Comparison of ENCODE assay signal across 18 cellular contexts in the genomic region with DNA sequence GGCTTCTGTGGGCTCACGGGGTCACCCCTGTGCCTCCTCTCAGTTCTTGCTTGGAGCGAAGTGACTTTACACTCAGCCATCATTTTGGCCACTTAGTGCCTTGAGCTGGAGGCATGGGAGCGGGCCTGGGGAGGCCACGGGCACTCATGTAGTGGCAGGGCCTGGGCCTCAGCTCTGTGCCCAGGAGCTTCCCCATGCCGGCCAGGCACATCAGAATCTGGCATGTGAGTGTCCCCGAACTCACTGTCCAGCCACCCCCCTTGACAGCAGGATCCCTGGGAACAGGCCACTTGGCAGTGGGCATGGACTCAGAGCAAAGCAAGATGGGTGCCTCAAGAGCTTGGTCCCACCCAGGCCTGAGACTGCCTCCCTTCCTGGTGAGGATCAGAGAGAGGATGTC. TPM values are rescaled to one million over a fixed set of nuclear protein-coding genes. Genes with fewer than 3 reads are reported as not detected.
DNase-seq lines count a peak whose midpoint lies in the region; ATAC-seq, FAIRE-seq and TF ChIP-seq lines count a peak whose summit lies in the region.
"Had no signal": no experiment of that assay in that cellular context is flagged by ENCODE, and none has a peak within 500 bp of the region (broad histone marks: within the 10 kb centered on the region; RNA-seq: fewer than 3 reads in every experiment).

No MANE protein-coding gene starts in this region.

- dilution Hi-C loops in IMR-90 (cut with HindIII; ENCODE audit: low sequenced_read_pairs, unreplicated experiment): no loop called here

- no peak overlapping the region for H3K4ac ChIP-seq in IMR-90 (ENCODE audit: low read depth, low read length)
- H3K4ac ChIP-seq in neuronal stem cell (ENCODE audit: low read length): no peak overlapping the region

- no peaks in the 10 kb centered on the region for H3K9me3 ChIP-seq in BLaER1
- no peaks in the 10 kb centered on the region for H3K9me3 ChIP-seq in IMR-90 (ENCODE audit: control insufficient read depth, insufficient read depth, low read length)
- H3K9me3 ChIP-seq in K562 (replicated peaks; ENCODE audit: control insufficient read depth, insufficient read depth, low read depth, low read length): no peaks in the 10 kb centered on the region
- H3K9me3 ChIP-seq in neuronal stem cell (replicated peaks in 1 of 2; ENCODE audit: control insufficient read depth in 2 of 2, insufficient read depth in 1 of 2, low read depth in 1 of 2, low read length in 2 of 2): peaks cover 0 to 2% of the 10 kb centered on the region in 2 donors
- H3K9me3 ChIP-seq: Caco-2, HAP-1 had no signal

- H3K36me3 ChIP-seq in BLaER1: peaks cover 47% of the 10 kb centered on the region
- H3K36me3 ChIP-seq in IMR-90 (ENCODE audit: control insufficient read depth, insufficient read depth, low read length): peaks cover 44% of the 10 kb centered on the region
- peaks cover 82% of the 10 kb centered on the region; the same call in 2 of the 3 replicates for H3K36me3 ChIP-seq in K562 (ENCODE audit: control insufficient read depth, insufficient read depth, low read length)
- peaks cover 22 to 66% of the 10 kb centered on the region in 2 donors for H3K36me3 ChIP-seq in neuronal stem cell (replicated peaks in 1 of 2; ENCODE audit: control insufficient read depth in 2 of 2, insufficient read depth in 2 of 2, low read length in 2 of 2)

- no peak for TF ChIP-seq RAD21 in IMR-90 (IDR thresholded peaks at IDR 0.05; ENCODE audit: low read length)
- TF ChIP-seq RAD21 in K562 (CRISPR knock-in tag; conservative IDR thresholded peaks at IDR 0.05 in 1 of 2, IDR thresholded peaks at IDR 0.05 in 1 of 2): no peak

- H2AK9ac ChIP-seq in IMR-90 (replicated peaks; ENCODE audit: low read depth, low read length, poor library complexity): no peak overlapping the region

- no peak overlapping the region for H2BK20ac ChIP-seq in IMR-90 (ENCODE audit: low read depth, low read length)

- H4K91ac ChIP-seq in IMR-90 (ENCODE audit: insufficient read depth, low read depth, low read length) (no peak overlapping the region), neuronal stem cell (ENCODE audit: low read depth, low read length, poor library complexity) (no peak overlapping the region)

- no peak for TF ChIP-seq EP300 in K562 (IDR thresholded peaks at IDR 0.05; ENCODE audit: low read length)

- H3K9ac ChIP-seq in BLaER1 (peak overlapping the region; percentile 43; the same call in 1 of the 2 replicates), IMR-90 (ENCODE audit: low read depth, low read length) (no peak overlapping the region), K562 (ENCODE audit: insufficient read depth in 1 of 2, low read depth in 2 of 2, low read length in 2 of 2) (0 out of 4 replicates have a peak overlapping the region, but pooled peaks of 1 of the 2 experiments have one; percentile 5), neuronal stem cell (ENCODE audit: low read depth, low read length, poor library complexity) (no peak overlapping the region)
- H3K9ac ChIP-seq: KMS-11 had no signal

- no peaks in the 10 kb centered on the region for H4K20me1 ChIP-seq in BLaER1
- no peaks in the 10 kb centered on the region for H4K20me1 ChIP-seq in IMR-90 (ENCODE audit: insufficient read depth, low read length)
- no peaks in the 10 kb centered on the region for H4K20me1 ChIP-seq in K562 (replicated peaks; ENCODE audit: control insufficient read depth, insufficient read depth, low read length)

- ATAC-seq in IMR-90 (ENCODE audit: low read depth) (no peak), K562 (no peak)
- ATAC-seq: HepG2 had no signal

- POLR2A ChIA-PET in IMR-90 (lab: Charles Lee; ENCODE audit: unreplicated experiment): no interaction called here
- POLR2A ChIA-PET in K562 (lab: Yijun Ruan, JAX): interaction anchor here (0.9 kb wide), 1 partner anchor 26 kb away, joined by 3 read pairs; no protein-coding TSS in a partner anchor
- POLR2A ChIA-PET in GM10248 (lab: Yijun Ruan, JAX): no interaction called here

- H3K18ac ChIP-seq in IMR-90 (ENCODE audit: low read depth, low read length) (no peak overlapping the region), neuronal stem cell (ENCODE audit: low read length) (no peak overlapping the region)

- H3K79me2 ChIP-seq in K562 (ENCODE audit: control insufficient read depth, insufficient read depth, low read length): no peaks in the 10 kb centered on the region

- H4K8ac ChIP-seq in IMR-90 (ENCODE audit: low read depth in 2 of 2, low read length in 2 of 2) (no peak overlapping the region), neuronal stem cell (ENCODE audit: low read depth, low read length) (no peak overlapping the region)

- intact Hi-C loops in IMR-90 (cut with micrococcal nuclease): no loop called here
- intact Hi-C loops in K562 (cut with micrococcal nuclease): no loop called here

- H4K5ac ChIP-seq in IMR-90 (ENCODE audit: low read depth, low read length): no peak overlapping the region

- no peak overlapping the region for H2AK5ac ChIP-seq in IMR-90 (ENCODE audit: low read depth, low read length)
- H2AK5ac ChIP-seq in neuronal stem cell (ENCODE audit: low read depth, low read length): no peak overlapping the region

- H3K4me2 ChIP-seq in BLaER1 (peak overlapping the region; percentile 91), IMR-90 (ENCODE audit: low read depth, low read length) (no peak overlapping the region), K562 (ENCODE audit: insufficient read depth, low read length) (no peak overlapping the region), neuronal stem cell (ENCODE audit: insufficient read depth, low read length, poor library complexity, severe bottlenecking) (no peak overlapping the region)
- H3K4me2 ChIP-seq: KMS-11 had no signal

- H3K27ac ChIP-seq in BLaER1 (peak overlapping the region; percentile 77), IMR-90 (ENCODE audit: insufficient read depth, low read length) (no peak overlapping the region), K562 (ENCODE audit: extremely low read depth, low read depth, low read length) (no peak overlapping the region), neuronal stem cell (replicated peaks; ENCODE audit: low read length) (no peak overlapping the region)
- H3K27ac ChIP-seq: C4-2B, KMS-11 had no signal

- H3K4me3 ChIP-seq in BLaER1: no peak overlapping the region
- no peak overlapping the region for H3K4me3 ChIP-seq in IMR-90 (ENCODE audit: insufficient read depth, low read depth, low read length)
- no peak overlapping the region for H3K4me3 ChIP-seq in K562
- H3K4me3 ChIP-seq in neuronal stem cell (ENCODE audit: low read length in 2 of 2): no peak overlapping the region
- H3K4me3 ChIP-seq: HAP-1 had no signal

- DNase-seq in IMR-90 (no peak), K562 (ENCODE audit: extremely low read depth in 1 of 4, low spot score in 3 of 4) (no peak), neuronal stem cell (ENCODE audit: low spot score) (no peak), GM10248 (ENCODE audit: extremely low spot score) (no peak), DMS 273 (lab: John Stamatoyannopoulos, UW; ENCODE audit: unreplicated experiment) (no peak), kidney tubule cell (ENCODE audit: low spot score) (no peak)
- DNase-seq: Caco-2; CD4-positive, alpha-beta T cell; DMS153; DMS79; GDM1 had no signal

- H2BK5ac ChIP-seq in IMR-90 (ENCODE audit: low read depth, low read length, poor library complexity, severe bottlenecking) (no peak overlapping the region), neuronal stem cell (ENCODE audit: low read length) (no peak overlapping the region)

- no peak overlapping the region for H2BK12ac ChIP-seq in neuronal stem cell (ENCODE audit: low read length)

- H2BK120ac ChIP-seq in IMR-90 (ENCODE audit: low read depth, low read length): no peak overlapping the region
- no peak overlapping the region for H2BK120ac ChIP-seq in neuronal stem cell (ENCODE audit: low read depth, low read length)

- H3K23ac ChIP-seq in IMR-90 (ENCODE audit: low read depth, low read length) (no peak overlapping the region), neuronal stem cell (ENCODE audit: low read depth, low read length, poor library complexity) (peak overlapping the region; percentile 3)

- BruUV-seq in IMR-90 (replicated peaks; lab: Mats Ljungman, UMichigan) (no TSS peak), K562 (replicated peaks; lab: Mats Ljungman, UMichigan) (no TSS peak)

- H3K9me1 ChIP-seq in IMR-90 (ENCODE audit: insufficient read depth, low read length) (no peaks in the 10 kb centered on the region; the same call in 1 of the 2 replicates), K562 (ENCODE audit: control insufficient read depth, insufficient read depth, low read length) (no peaks in the 10 kb centered on the region)

- H3K4me1 ChIP-seq in BLaER1 (peaks cover 100% of the 10 kb centered on the region), IMR-90 (ENCODE audit: control insufficient read depth, insufficient read depth, low read length) (no peaks in the 10 kb centered on the region), K562 (replicated peaks in 1 of 2; ENCODE audit: control insufficient read depth in 2 of 2, insufficient read depth in 2 of 2, low read length in 2 of 2) (no peaks in the 10 kb centered on the region; a peak in 1 of 5 replicates), neuronal stem cell (ENCODE audit: control insufficient read depth in 2 of 2, insufficient read depth in 1 of 2, low read depth in 1 of 2, low read length in 2 of 2) (no peaks in the 10 kb centered on the region)
- H3K4me1 ChIP-seq: Caco-2, HAP-1 had no signal

- no peaks in the 10 kb centered on the region for H3K27me3 ChIP-seq in BLaER1
- H3K27me3 ChIP-seq in IMR-90 (ENCODE audit: control insufficient read depth, insufficient read depth, low read length): no peaks in the 10 kb centered on the region
- no peaks in the 10 kb centered on the region for H3K27me3 ChIP-seq in K562 (ENCODE audit: control insufficient read depth in 2 of 2, insufficient read depth in 2 of 2, low read length in 2 of 2)
- no peaks in the 10 kb centered on the region for H3K27me3 ChIP-seq in neuronal stem cell (ENCODE audit: control insufficient read depth in 3 of 3, insufficient read depth in 3 of 3, low read depth in 1 of 3, low read length in 3 of 3)

- no peak overlapping the region for H2BK15ac ChIP-seq in IMR-90 (ENCODE audit: low read depth, low read length)
- H2BK15ac ChIP-seq in neuronal stem cell (ENCODE audit: low read length): no peak overlapping the region

- CTCF ChIA-PET in IMR-90 (lab: Yijun Ruan, JAX) (no interaction called here), K562 (lab: Yijun Ruan, JAX; ENCODE audit: low intra/inter-chr PET ratio) (no interaction called here), GM10248 (lab: Yijun Ruan, JAX) (interaction anchor here (2.3 kb wide), 1 partner anchor 12 kb away, joined by 7 read pairs; no protein-coding TSS in a partner anchor)

- 90% methylated on average over 3 of the region's 6 CpGs; no CpG with 5 or more reads in 1 of the 2 experiments for WGBS in IMR-90 (ENCODE audit: extremely low coverage in 2 of 2, insufficient read length in 1 of 2), 2 experiments
- 91% methylated on average over 6 of the region's 6 CpGs for WGBS in K562 (ENCODE audit: insufficient coverage, low coverage, missing lambda C conversion rate)
- no CpG with 5 or more reads among the region's 6 CpGs for WGBS in neuronal stem cell (ENCODE audit: extremely low coverage in 2 of 2, insufficient read length in 2 of 2, insufficient replicate concordance in 1 of 2), 2 donors

- no peak overlapping the region for H3K56ac ChIP-seq in IMR-90 (ENCODE audit: extremely low read depth, insufficient read depth, low read length)

- H2AFZ ChIP-seq in IMR-90 (replicated peaks; ENCODE audit: low read length, poor library complexity): peak overlapping the region; percentile 11
- no peak overlapping the region for H2AFZ ChIP-seq in K562 (ENCODE audit: low read depth, low read length)
- no peak overlapping the region for H2AFZ ChIP-seq in neuronal stem cell (ENCODE audit: low read length)

- TF ChIP-seq POLR2A in IMR-90 (IDR thresholded peaks at IDR 0.05; ENCODE audit: low read depth, low read length) (no peak), K562 (conservative IDR thresholded peaks at IDR 0.05) (no peak)

- FAIRE-seq in K562 (lab: Jason Lieb, UNC): no peak
- FAIRE-seq: D721Med, H1, HepG2 had no signal

- in situ Hi-C loops in IMR-90 (cut with MboI; ENCODE audit: low sequenced_read_pairs): no loop called here
- in situ Hi-C loops in K562 (cut with MboI): no loop called here

- TF ChIP-seq CTCF in IMR-90 (conservative IDR thresholded peaks at IDR 0.05; ENCODE audit: low read depth, low read length): no peak
- no peak for TF ChIP-seq CTCF in K562 (IDR thresholded peaks at IDR 0.05 in 2 of 3, conservative IDR thresholded peaks at IDR 0.05 in 1 of 3; ENCODE audit: insufficient read depth in 2 of 3, low read depth in 1 of 3, low read length in 3 of 3)
- TF ChIP-seq CTCF in GM10248 (IDR thresholded peaks at IDR 0.05; ENCODE audit: control extremely low read depth, extremely low read depth, low read depth, missing control alignments): no peak

- no peaks in the 10 kb centered on the region; a peak in 1 of 4 replicates for H3K79me1 ChIP-seq in IMR-90 (ENCODE audit: low read depth in 1 of 2, low read length in 2 of 2)
- H3K79me1 ChIP-seq in neuronal stem cell (ENCODE audit: low read depth, low read length): peaks cover 2% of the 10 kb centered on the region

- H3K14ac ChIP-seq in IMR-90 (replicated peaks; ENCODE audit: low read depth, low read length) (no peak overlapping the region), neuronal stem cell (ENCODE audit: low read length) (no peak overlapping the region)

RNA-seq across cellular contexts. Expression of a gene that starts 29.5 kb away (rescaled TPM):
- total RNA-seq in IMR-90 (2012; rRNA removed) (3.3 and 3.8 TPM in 2 replicates), K562 (2014; rRNA removed) (13.1 and 17.3 TPM in 2 replicates), K562 (2014; rRNA removed; fragmentation: Illumina TruSeq; extraction: Trizol) (6.3 and 8.0 TPM in 2 replicates), K562 (2015; rRNA removed; fragmentation: Illumina TruSeq; extraction: Trizol) (12.4 TPM in 2 replicates), K562 (2021) (28.9 and 35.9 TPM in 2 replicates)
- polyA plus RNA-seq in IMR-90 (2012; rRNA removed) (14.5 and 17.2 TPM in 2 replicates), K562 (2011; rRNA removed) (11.5 and 16.8 TPM in 2 replicates), K562 (2014; fragmentation: Illumina TruSeq; extraction: Trizol) (15.2 and 18.7 TPM in 2 replicates), K562 (2014; fragmentation: Nextera tagmentation; extraction: Ambion mirVana) (1 to 10 TPM; 1.1 TPM), K562 (2014; rRNA removed) (30.2 and 30.4 TPM in 2 replicates)
- polyA plus RNA-seq in IMR-90 (2012; cell fraction: cytosol; rRNA removed): 10.6 and 16.7 TPM in 2 replicates
- polyA plus RNA-seq in IMR-90 (2012; cell fraction: nucleus; rRNA removed; ENCODE audit: low replicate concordance): 29.6 and 67.5 TPM in 2 replicates
- 67.8 and 193 TPM in 2 replicates for total RNA-seq in K562 (2011; cell fraction: chromatin; rRNA removed; ENCODE audit: low replicate concordance)
- total RNA-seq in K562 (2011; cell fraction: nucleolus; rRNA removed): 119 and 131 TPM in 2 replicates
- total RNA-seq in K562 (2011; cell fraction: nucleoplasm; rRNA removed): 73.8 and 80.7 TPM in 2 replicates
- 11.0 and 11.3 TPM in 2 replicates for polyA plus RNA-seq in K562 (2011; cell fraction: cytosol; rRNA removed)
- polyA plus RNA-seq in K562 (2011; cell fraction: nucleus; rRNA removed): 90.6 and 110 TPM in 2 replicates
- polyA plus RNA-seq in K562 (2012): 17.8 and 19.0 TPM in 2 replicates
- polyA minus RNA-seq in K562 (2011; rRNA and poly(A)+ RNA removed): 3.7 and 6.8 TPM in 2 replicates
- 5.7 and 7.7 TPM in 2 replicates for polyA minus RNA-seq in K562 (2011; cell fraction: cytosol; rRNA and poly(A)+ RNA removed)
- polyA minus RNA-seq in K562 (2011; cell fraction: nucleus; rRNA and poly(A)+ RNA removed): 27.7 and 30.6 TPM in 2 replicates
- 8.5 TPM for polyA plus RNA-seq in neuronal stem cell (2013, experiment 1 of 2)
- 8.6 TPM for polyA plus RNA-seq in neuronal stem cell (2013, experiment 2 of 2)

RNA-seq across cellular contexts. Expression of a gene that starts 29.6 kb away (rescaled TPM):
- total RNA-seq in IMR-90 (2012; rRNA removed) (5.2 and 6.1 TPM in 2 replicates), K562 (2014; rRNA removed) (40.4 and 57.2 TPM in 2 replicates), K562 (2014; rRNA removed; fragmentation: Illumina TruSeq; extraction: Trizol) (3.2 and 4.9 TPM in 2 replicates), K562 (2015; rRNA removed; fragmentation: Illumina TruSeq; extraction: Trizol) (20.1 and 24.6 TPM in 2 replicates), K562 (2021) (77.0 and 78.5 TPM in 2 replicates)
- polyA plus RNA-seq in IMR-90 (2012; rRNA removed) (13.4 and 17.0 TPM in 2 replicates), K562 (2011; rRNA removed) (4.4 and 8.8 TPM in 2 replicates), K562 (2014; fragmentation: Illumina TruSeq; extraction: Trizol) (20.0 and 44.9 TPM in 2 replicates), K562 (2014; fragmentation: Nextera tagmentation; extraction: Ambion mirVana) (1 to 10 TPM; 1.3 to 2.9 TPM), K562 (2014; rRNA removed) (33.7 and 35.5 TPM in 2 replicates)
- polyA plus RNA-seq in IMR-90 (2012; cell fraction: cytosol; rRNA removed): 12.0 and 16.4 TPM in 2 replicates
- polyA plus RNA-seq in IMR-90 (2012; cell fraction: nucleus; rRNA removed; ENCODE audit: low replicate concordance): 12.2 and 32.5 TPM in 2 replicates
- 5.1 and 16.0 TPM in 2 replicates for total RNA-seq in K562 (2011; cell fraction: chromatin; rRNA removed; ENCODE audit: low replicate concordance)
- 19.2 and 20.4 TPM in 2 replicates for total RNA-seq in K562 (2011; cell fraction: nucleolus; rRNA removed)
- 6.3 and 8.9 TPM in 2 replicates for total RNA-seq in K562 (2011; cell fraction: nucleoplasm; rRNA removed)
- 7.3 and 22.0 TPM in 2 replicates for polyA plus RNA-seq in K562 (2011; cell fraction: cytosol; rRNA removed)
- polyA plus RNA-seq in K562 (2011; cell fraction: nucleus; rRNA removed): 16.8 and 33.7 TPM in 2 replicates
- 38.5 and 46.2 TPM in 2 replicates for polyA plus RNA-seq in K562 (2012)
- polyA minus RNA-seq in K562 (2011; rRNA and poly(A)+ RNA removed): 1.5 and 3.8 TPM in 2 replicates
- 21.0 and 22.6 TPM in 2 replicates for polyA minus RNA-seq in K562 (2011; cell fraction: cytosol; rRNA and poly(A)+ RNA removed)
- 7.9 and 9.6 TPM in 2 replicates for polyA minus RNA-seq in K562 (2011; cell fraction: nucleus; rRNA and poly(A)+ RNA removed)
- 24.2 TPM for polyA plus RNA-seq in neuronal stem cell (2013, experiment 1 of 2)
- 24.1 TPM for polyA plus RNA-seq in neuronal stem cell (2013, experiment 2 of 2)
